In the genomic region with DNA sequence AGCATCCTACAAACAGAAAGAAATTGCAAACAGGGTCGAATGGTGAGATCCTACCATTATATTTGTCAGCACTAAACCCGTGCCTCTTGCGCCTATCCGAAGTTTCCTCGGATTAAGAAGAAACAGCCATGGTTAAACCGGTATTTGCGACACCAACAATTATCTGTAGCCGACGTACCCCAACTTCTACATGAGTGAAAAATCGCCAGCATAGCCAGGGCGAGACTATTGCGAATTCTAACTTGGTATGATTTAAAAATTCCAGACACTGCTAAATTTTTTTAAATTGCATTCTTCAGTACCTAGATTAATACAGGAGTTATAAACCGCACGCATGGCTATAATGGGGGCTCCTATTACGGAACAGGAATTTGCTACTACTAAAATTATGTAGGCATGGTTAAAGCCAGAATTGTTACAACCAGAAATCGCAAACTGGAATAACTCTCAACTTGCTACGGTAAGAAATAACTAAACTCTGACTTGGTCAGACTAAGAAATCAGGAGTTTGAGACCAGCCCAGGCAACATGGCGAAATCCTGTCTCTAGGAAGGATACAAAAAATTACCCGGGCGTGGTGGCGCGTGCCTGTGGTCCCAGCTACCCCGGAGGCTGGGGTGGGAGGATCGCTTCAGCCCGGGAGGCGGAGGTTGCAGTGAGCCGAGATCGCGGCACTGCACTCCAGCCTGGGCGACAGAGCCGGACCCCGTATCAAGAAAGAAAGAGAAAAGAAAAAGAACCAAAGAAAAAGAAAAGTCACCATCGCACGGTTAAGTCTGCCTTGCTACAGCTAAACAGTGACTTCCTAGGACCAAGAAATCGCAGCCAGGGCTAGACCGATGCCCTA, we compare ENCODE assay signal across 1 cellular context.
A peak's percentile ranks its signal among the peaks of the same experiment; 100 is the strongest.
TF ChIP-seq lines count a peak whose summit lies in the region.

No MANE protein-coding gene starts in this region.

TF ChIP-seq in K562, 482 proteins besides CTCF, POLR2A, EP300 and RAD21 (continued from another document and continues in another):
- TF ChIP-seq, protein P1, sequence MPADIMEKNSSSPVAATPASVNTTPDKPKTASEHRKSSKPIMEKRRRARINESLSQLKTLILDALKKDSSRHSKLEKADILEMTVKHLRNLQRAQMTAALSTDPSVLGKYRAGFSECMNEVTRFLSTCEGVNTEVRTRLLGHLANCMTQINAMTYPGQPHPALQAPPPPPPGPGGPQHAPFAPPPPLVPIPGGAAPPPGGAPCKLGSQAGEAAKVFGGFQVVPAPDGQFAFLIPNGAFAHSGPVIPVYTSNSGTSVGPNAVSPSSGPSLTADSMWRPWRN (IDR thresholded peaks at IDR 0.05; ENCODE audit: low read depth) = peak; percentile 62; the same call in 1 of the 2 replicates
- no peak for TF ChIP-seq RUNX1 (IDR thresholded peaks at IDR 0.05; ENCODE audit: low read depth)
- TF ChIP-seq ZNF79 (CRISPR knock-in tag; IDR thresholded peaks at IDR 0.05; ENCODE audit: low read depth) = no peak
- no peak for TF ChIP-seq MAFG (tag; conservative IDR thresholded peaks at IDR 0.05)
- TF ChIP-seq ZFP30 (CRISPR knock-in tag; IDR thresholded peaks at IDR 0.05; ENCODE audit: borderline replicate concordance) = no peak
- no peak for TF ChIP-seq NFE2L1 (tag; IDR thresholded peaks at IDR 0.05; ENCODE audit: borderline replicate concordance, low read depth)
- TF ChIP-seq, protein P2, sequence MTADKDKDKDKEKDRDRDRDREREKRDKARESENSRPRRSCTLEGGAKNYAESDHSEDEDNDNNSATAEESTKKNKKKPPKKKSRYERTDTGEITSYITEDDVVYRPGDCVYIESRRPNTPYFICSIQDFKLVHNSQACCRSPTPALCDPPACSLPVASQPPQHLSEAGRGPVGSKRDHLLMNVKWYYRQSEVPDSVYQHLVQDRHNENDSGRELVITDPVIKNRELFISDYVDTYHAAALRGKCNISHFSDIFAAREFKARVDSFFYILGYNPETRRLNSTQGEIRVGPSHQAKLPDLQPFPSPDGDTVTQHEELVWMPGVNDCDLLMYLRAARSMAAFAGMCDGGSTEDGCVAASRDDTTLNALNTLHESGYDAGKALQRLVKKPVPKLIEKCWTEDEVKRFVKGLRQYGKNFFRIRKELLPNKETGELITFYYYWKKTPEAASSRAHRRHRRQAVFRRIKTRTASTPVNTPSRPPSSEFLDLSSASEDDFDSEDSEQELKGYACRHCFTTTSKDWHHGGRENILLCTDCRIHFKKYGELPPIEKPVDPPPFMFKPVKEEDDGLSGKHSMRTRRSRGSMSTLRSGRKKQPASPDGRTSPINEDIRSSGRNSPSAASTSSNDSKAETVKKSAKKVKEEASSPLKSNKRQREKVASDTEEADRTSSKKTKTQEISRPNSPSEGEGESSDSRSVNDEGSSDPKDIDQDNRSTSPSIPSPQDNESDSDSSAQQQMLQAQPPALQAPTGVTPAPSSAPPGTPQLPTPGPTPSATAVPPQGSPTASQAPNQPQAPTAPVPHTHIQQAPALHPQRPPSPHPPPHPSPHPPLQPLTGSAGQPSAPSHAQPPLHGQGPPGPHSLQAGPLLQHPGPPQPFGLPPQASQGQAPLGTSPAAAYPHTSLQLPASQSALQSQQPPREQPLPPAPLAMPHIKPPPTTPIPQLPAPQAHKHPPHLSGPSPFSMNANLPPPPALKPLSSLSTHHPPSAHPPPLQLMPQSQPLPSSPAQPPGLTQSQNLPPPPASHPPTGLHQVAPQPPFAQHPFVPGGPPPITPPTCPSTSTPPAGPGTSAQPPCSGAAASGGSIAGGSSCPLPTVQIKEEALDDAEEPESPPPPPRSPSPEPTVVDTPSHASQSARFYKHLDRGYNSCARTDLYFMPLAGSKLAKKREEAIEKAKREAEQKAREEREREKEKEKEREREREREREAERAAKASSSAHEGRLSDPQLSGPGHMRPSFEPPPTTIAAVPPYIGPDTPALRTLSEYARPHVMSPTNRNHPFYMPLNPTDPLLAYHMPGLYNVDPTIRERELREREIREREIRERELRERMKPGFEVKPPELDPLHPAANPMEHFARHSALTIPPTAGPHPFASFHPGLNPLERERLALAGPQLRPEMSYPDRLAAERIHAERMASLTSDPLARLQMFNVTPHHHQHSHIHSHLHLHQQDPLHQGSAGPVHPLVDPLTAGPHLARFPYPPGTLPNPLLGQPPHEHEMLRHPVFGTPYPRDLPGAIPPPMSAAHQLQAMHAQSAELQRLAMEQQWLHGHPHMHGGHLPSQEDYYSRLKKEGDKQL (CRISPR knock-in tag; IDR thresholded peaks at IDR 0.05; ENCODE audit: borderline replicate concordance) = no peak
- no peak for TF ChIP-seq FOSL1 (tag; conservative IDR thresholded peaks at IDR 0.05)
- no peak for TF ChIP-seq DMBX1 (CRISPR knock-in tag; IDR thresholded peaks at IDR 0.05; ENCODE audit: borderline replicate concordance)
- no peak for TF ChIP-seq HDAC8 (tag; IDR thresholded peaks at IDR 0.05)
- TF ChIP-seq JUNB (CRISPR knock-in tag; conservative IDR thresholded peaks at IDR 0.05) = no peak
- TF ChIP-seq NRF1 (conservative IDR thresholded peaks at IDR 0.05 in 1 of 2, IDR thresholded peaks at IDR 0.05 in 1 of 2) = no peak
- TF ChIP-seq TFAM (CRISPR knock-in tag; conservative IDR thresholded peaks at IDR 0.05) = no peak
- TF ChIP-seq, protein P3, sequence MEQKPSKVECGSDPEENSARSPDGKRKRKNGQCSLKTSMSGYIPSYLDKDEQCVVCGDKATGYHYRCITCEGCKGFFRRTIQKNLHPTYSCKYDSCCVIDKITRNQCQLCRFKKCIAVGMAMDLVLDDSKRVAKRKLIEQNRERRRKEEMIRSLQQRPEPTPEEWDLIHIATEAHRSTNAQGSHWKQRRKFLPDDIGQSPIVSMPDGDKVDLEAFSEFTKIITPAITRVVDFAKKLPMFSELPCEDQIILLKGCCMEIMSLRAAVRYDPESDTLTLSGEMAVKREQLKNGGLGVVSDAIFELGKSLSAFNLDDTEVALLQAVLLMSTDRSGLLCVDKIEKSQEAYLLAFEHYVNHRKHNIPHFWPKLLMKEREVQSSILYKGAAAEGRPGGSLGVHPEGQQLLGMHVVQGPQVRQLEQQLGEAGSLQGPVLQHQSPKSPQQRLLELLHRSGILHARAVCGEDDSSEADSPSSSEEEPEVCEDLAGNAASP (IDR thresholded peaks at IDR 0.05) = no peak
- TF ChIP-seq, protein P4, sequence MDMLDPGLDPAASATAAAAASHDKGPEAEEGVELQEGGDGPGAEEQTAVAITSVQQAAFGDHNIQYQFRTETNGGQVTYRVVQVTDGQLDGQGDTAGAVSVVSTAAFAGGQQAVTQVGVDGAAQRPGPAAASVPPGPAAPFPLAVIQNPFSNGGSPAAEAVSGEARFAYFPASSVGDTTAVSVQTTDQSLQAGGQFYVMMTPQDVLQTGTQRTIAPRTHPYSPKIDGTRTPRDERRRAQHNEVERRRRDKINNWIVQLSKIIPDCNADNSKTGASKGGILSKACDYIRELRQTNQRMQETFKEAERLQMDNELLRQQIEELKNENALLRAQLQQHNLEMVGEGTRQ (CRISPR knock-in tag; IDR thresholded peaks at IDR 0.05) = no peak
- TF ChIP-seq, protein P5, sequence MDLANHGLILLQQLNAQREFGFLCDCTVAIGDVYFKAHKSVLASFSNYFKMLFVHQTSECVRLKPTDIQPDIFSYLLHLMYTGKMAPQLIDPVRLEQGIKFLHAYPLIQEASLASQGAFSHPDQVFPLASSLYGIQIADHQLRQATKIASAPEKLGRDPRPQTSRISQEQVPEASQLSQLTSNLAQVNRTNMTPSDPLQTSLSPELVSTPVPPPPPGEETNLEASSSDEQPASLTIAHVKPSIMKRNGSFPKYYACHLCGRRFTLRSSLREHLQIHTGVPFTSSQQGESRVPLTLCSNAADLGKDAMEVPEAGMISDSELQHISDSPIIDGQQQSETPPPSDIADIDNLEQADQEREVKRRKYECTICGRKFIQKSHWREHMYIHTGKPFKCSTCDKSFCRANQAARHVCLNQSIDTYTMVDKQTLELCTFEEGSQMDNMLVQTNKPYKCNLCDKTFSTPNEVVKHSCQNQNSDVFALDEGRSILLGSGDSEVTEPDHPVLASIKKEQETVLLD (IDR thresholded peaks at IDR 0.05) = 0 out of 2 replicates have a peak, but pooled peaks have one; percentile 24
- TF ChIP-seq, protein P6, sequence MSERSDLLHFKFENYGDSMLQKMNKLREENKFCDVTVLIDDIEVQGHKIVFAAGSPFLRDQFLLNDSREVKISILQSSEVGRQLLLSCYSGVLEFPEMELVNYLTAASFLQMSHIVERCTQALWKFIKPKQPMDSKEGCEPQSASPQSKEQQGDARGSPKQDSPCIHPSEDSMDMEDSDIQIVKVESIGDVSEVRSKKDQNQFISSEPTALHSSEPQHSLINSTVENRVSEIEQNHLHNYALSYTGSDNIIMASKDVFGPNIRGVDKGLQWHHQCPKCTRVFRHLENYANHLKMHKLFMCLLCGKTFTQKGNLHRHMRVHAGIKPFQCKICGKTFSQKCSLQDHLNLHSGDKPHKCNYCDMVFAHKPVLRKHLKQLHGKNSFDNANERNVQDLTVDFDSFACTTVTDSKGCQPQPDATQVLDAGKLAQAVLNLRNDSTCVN (CRISPR knock-in tag; IDR thresholded peaks at IDR 0.05) = 0 out of 2 replicates have a peak, but pooled peaks have one; percentile 19
- TF ChIP-seq, protein P7, sequence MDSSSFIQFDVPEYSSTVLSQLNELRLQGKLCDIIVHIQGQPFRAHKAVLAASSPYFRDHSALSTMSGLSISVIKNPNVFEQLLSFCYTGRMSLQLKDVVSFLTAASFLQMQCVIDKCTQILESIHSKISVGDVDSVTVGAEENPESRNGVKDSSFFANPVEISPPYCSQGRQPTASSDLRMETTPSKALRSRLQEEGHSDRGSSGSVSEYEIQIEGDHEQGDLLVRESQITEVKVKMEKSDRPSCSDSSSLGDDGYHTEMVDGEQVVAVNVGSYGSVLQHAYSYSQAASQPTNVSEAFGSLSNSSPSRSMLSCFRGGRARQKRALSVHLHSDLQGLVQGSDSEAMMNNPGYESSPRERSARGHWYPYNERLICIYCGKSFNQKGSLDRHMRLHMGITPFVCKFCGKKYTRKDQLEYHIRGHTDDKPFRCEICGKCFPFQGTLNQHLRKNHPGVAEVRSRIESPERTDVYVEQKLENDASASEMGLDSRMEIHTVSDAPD (CRISPR knock-in tag; IDR thresholded peaks at IDR 0.05) = no peak
- TF ChIP-seq, protein P8, sequence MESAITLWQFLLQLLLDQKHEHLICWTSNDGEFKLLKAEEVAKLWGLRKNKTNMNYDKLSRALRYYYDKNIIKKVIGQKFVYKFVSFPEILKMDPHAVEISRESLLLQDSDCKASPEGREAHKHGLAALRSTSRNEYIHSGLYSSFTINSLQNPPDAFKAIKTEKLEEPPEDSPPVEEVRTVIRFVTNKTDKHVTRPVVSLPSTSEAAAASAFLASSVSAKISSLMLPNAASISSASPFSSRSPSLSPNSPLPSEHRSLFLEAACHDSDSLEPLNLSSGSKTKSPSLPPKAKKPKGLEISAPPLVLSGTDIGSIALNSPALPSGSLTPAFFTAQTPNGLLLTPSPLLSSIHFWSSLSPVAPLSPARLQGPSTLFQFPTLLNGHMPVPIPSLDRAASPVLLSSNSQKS (CRISPR knock-in tag; IDR thresholded peaks at IDR 0.05) = no peak
- peak; percentile 68 to 72; a peak in 3 of 4 replicates for TF ChIP-seq KDM1A (IDR thresholded peaks at IDR 0.05)
- TF ChIP-seq, protein P9, sequence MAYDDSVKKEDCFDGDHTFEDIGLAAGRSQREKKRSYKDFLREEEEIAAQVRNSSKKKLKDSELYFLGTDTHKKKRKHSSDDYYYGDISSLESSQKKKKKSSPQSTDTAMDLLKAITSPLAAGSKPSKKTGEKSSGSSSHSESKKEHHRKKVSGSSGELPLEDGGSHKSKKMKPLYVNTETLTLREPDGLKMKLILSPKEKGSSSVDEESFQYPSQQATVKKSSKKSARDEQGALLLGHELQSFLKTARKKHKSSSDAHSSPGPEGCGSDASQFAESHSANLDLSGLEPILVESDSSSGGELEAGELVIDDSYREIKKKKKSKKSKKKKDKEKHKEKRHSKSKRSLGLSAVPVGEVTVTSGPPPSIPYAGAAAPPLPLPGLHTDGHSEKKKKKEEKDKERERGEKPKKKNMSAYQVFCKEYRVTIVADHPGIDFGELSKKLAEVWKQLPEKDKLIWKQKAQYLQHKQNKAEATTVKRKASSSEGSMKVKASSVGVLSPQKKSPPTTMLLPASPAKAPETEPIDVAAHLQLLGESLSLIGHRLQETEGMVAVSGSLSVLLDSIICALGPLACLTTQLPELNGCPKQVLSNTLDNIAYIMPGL (CRISPR knock-in tag; IDR thresholded peaks at IDR 0.05) = no peak
- TF ChIP-seq SMARCC2 (IDR thresholded peaks at IDR 0.05; ENCODE audit: low read depth) = no peak
- no peak for TF ChIP-seq ILF3 (IDR thresholded peaks at IDR 0.05; ENCODE audit: borderline replicate concordance)
- TF ChIP-seq, protein P10, sequence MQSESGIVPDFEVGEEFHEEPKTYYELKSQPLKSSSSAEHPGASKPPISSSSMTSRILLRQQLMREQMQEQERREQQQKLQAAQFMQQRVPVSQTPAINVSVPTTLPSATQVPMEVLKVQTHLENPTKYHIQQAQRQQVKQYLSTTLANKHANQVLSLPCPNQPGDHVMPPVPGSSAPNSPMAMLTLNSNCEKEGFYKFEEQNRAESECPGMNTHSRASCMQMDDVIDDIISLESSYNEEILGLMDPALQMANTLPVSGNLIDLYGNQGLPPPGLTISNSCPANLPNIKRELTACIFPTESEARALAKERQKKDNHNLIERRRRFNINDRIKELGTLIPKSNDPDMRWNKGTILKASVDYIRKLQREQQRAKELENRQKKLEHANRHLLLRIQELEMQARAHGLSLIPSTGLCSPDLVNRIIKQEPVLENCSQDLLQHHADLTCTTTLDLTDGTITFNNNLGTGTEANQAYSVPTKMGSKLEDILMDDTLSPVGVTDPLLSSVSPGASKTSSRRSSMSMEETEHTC (IDR thresholded peaks at IDR 0.05) = no peak
- TF ChIP-seq RNF2 (IDR thresholded peaks at IDR 0.05) = no peak
- no peak for TF ChIP-seq ZNF586 (CRISPR knock-in tag; conservative IDR thresholded peaks at IDR 0.05)
- peak; percentile 23 for TF ChIP-seq ASH1L (IDR thresholded peaks at IDR 0.05; ENCODE audit: borderline replicate concordance, low read depth, partially characterized antibody)
- TF ChIP-seq, protein P11, sequence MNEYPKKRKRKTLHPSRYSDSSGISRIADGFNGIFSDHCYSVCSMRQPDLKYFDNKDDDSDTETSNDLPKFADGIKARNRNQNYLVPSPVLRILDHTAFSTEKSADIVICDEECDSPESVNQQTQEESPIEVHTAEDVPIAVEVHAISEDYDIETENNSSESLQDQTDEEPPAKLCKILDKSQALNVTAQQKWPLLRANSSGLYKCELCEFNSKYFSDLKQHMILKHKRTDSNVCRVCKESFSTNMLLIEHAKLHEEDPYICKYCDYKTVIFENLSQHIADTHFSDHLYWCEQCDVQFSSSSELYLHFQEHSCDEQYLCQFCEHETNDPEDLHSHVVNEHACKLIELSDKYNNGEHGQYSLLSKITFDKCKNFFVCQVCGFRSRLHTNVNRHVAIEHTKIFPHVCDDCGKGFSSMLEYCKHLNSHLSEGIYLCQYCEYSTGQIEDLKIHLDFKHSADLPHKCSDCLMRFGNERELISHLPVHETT (CRISPR knock-in tag; conservative IDR thresholded peaks at IDR 0.05 in 1 of 2, IDR thresholded peaks at IDR 0.05 in 1 of 2) = no peak
- no peak for TF ChIP-seq MTA1 (IDR thresholded peaks at IDR 0.05; ENCODE audit: borderline replicate concordance)
- TF ChIP-seq CBX2 (IDR thresholded peaks at IDR 0.05; ENCODE audit: insufficient read depth, low read length, poor library complexity, severe bottlenecking) = no peak
- TF ChIP-seq STAT5A (IDR thresholded peaks at IDR 0.05; ENCODE audit: borderline replicate concordance, low read length) = no peak
- no peak for TF ChIP-seq SRSF3 (IDR thresholded peaks at IDR 0.05; ENCODE audit: insufficient read depth, low read length)
- TF ChIP-seq TAF15 (IDR thresholded peaks at IDR 0.05; ENCODE audit: low read depth, low read length) = no peak
